In genomic region chr7:85525661-85526060, GRCh38 we compare ENCODE assay signal across 2 cellular contexts.
A peak's percentile ranks its signal among the peaks of the same experiment; 100 is the strongest.
TF ChIP-seq lines count a peak whose summit lies in the region.

No MANE protein-coding gene starts in this region.

TF ChIP-seq in SK-N-SH, 30 proteins besides CTCF, POLR2A, EP300 and RAD21:
- TF ChIP-seq TCF12 (IDR thresholded peaks at IDR 0.05) (peak; percentile 14; the same call in 1 of the 2 replicates), CHD2 (IDR thresholded peaks at IDR 0.05; ENCODE audit: low read length, partially characterized antibody) (no peak), RFX5 (IDR thresholded peaks at IDR 0.05; ENCODE audit: low read length) (no peak), MEF2A (IDR thresholded peaks at IDR 0.05; ENCODE audit: borderline replicate concordance, low read depth) (peak; percentile 51; the same call in 1 of the 2 replicates)
- TF ChIP-seq, protein P1, sequence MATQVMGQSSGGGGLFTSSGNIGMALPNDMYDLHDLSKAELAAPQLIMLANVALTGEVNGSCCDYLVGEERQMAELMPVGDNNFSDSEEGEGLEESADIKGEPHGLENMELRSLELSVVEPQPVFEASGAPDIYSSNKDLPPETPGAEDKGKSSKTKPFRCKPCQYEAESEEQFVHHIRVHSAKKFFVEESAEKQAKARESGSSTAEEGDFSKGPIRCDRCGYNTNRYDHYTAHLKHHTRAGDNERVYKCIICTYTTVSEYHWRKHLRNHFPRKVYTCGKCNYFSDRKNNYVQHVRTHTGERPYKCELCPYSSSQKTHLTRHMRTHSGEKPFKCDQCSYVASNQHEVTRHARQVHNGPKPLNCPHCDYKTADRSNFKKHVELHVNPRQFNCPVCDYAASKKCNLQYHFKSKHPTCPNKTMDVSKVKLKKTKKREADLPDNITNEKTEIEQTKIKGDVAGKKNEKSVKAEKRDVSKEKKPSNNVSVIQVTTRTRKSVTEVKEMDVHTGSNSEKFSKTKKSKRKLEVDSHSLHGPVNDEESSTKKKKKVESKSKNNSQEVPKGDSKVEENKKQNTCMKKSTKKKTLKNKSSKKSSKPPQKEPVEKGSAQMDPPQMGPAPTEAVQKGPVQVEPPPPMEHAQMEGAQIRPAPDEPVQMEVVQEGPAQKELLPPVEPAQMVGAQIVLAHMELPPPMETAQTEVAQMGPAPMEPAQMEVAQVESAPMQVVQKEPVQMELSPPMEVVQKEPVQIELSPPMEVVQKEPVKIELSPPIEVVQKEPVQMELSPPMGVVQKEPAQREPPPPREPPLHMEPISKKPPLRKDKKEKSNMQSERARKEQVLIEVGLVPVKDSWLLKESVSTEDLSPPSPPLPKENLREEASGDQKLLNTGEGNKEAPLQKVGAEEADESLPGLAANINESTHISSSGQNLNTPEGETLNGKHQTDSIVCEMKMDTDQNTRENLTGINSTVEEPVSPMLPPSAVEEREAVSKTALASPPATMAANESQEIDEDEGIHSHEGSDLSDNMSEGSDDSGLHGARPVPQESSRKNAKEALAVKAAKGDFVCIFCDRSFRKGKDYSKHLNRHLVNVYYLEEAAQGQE (IDR thresholded peaks at IDR 0.05; ENCODE audit: low read depth, low read length): no peak
- TF ChIP-seq, protein P2, sequence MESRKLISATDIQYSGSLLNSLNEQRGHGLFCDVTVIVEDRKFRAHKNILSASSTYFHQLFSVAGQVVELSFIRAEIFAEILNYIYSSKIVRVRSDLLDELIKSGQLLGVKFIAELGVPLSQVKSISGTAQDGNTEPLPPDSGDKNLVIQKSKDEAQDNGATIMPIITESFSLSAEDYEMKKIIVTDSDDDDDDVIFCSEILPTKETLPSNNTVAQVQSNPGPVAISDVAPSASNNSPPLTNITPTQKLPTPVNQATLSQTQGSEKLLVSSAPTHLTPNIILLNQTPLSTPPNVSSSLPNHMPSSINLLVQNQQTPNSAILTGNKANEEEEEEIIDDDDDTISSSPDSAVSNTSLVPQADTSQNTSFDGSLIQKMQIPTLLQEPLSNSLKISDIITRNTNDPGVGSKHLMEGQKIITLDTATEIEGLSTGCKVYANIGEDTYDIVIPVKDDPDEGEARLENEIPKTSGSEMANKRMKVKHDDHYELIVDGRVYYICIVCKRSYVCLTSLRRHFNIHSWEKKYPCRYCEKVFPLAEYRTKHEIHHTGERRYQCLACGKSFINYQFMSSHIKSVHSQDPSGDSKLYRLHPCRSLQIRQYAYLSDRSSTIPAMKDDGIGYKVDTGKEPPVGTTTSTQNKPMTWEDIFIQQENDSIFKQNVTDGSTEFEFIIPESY (IDR thresholded peaks at IDR 0.05; ENCODE audit: borderline replicate concordance, low read depth): no peak

TF ChIP-seq in SK-N-SH treated with all-trans-retinoic acid at 6 μM for 48 hours, 23 proteins besides CTCF, POLR2A, EP300 and RAD21:
- TF ChIP-seq ZC3H10 (CRISPR knock-in tag; IDR thresholded peaks at IDR 0.05) (no peak), CSDC2 (CRISPR knock-in tag; IDR thresholded peaks at IDR 0.05) (no peak), SNAI2 (CRISPR knock-in tag; IDR thresholded peaks at IDR 0.05) (no peak), OSR1 (CRISPR knock-in tag; IDR thresholded peaks at IDR 0.05) (no peak), ZNF565 (CRISPR knock-in tag; conservative IDR thresholded peaks at IDR 0.05; ENCODE audit: low read depth) (no peak), CREB5 (CRISPR knock-in tag; IDR thresholded peaks at IDR 0.05; ENCODE audit: low read depth) (no peak), ZNF70 (CRISPR knock-in tag; IDR thresholded peaks at IDR 0.05) (no peak)
- TF ChIP-seq, protein P3, sequence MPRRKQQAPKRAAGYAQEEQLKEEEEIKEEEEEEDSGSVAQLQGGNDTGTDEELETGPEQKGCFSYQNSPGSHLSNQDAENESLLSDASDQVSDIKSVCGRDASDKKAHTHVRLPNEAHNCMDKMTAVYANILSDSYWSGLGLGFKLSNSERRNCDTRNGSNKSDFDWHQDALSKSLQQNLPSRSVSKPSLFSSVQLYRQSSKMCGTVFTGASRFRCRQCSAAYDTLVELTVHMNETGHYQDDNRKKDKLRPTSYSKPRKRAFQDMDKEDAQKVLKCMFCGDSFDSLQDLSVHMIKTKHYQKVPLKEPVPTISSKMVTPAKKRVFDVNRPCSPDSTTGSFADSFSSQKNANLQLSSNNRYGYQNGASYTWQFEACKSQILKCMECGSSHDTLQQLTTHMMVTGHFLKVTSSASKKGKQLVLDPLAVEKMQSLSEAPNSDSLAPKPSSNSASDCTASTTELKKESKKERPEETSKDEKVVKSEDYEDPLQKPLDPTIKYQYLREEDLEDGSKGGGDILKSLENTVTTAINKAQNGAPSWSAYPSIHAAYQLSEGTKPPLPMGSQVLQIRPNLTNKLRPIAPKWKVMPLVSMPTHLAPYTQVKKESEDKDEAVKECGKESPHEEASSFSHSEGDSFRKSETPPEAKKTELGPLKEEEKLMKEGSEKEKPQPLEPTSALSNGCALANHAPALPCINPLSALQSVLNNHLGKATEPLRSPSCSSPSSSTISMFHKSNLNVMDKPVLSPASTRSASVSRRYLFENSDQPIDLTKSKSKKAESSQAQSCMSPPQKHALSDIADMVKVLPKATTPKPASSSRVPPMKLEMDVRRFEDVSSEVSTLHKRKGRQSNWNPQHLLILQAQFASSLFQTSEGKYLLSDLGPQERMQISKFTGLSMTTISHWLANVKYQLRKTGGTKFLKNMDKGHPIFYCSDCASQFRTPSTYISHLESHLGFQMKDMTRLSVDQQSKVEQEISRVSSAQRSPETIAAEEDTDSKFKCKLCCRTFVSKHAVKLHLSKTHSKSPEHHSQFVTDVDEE (CRISPR knock-in tag; IDR thresholded peaks at IDR 0.05): no peak
- TF ChIP-seq, protein P4, sequence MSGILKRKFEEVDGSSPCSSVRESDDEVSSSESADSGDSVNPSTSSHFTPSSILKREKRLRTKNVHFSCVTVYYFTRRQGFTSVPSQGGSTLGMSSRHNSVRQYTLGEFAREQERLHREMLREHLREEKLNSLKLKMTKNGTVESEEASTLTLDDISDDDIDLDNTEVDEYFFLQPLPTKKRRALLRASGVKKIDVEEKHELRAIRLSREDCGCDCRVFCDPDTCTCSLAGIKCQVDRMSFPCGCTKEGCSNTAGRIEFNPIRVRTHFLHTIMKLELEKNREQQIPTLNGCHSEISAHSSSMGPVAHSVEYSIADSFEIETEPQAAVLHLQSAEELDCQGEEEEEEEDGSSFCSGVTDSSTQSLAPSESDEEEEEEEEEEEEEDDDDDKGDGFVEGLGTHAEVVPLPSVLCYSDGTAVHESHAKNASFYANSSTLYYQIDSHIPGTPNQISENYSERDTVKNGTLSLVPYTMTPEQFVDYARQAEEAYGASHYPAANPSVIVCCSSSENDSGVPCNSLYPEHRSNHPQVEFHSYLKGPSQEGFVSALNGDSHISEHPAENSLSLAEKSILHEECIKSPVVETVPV (CRISPR knock-in tag; IDR thresholded peaks at IDR 0.05): no peak
